14 cellular contexts compared by ENCODE assay signal in genomic region chr1:43861985-43862735, GRCh38.
"Had no signal": no experiment of that assay in that cellular context is flagged by ENCODE, and none has a peak within 500 bp of the region (broad histone marks: within the 10 kb centered on the region; RNA-seq: fewer than 3 reads in every experiment).

No MANE protein-coding gene starts in this region.

- H3K27me3 Mint-ChIP-seq: activated B cell treated with CpG ODN at 0.5 μM for 24 hours; activated CD4-positive, alpha-beta T cell treated with anti-CD3 and anti-CD28 coated beads, Interleukin-2, amount 10 ng/mL, durations not matched to agents 24 days and 14 days; activated naive CD4-positive, alpha-beta T cell treated with anti-CD3 and anti-CD28 coated beads, Interleukin-2, amount 10 ng/mL, durations not matched to agents 7 days and 5 days had no signal

- H3K9me3 ChIP-seq: ascending aorta, pancreas, transverse colon had no signal

- ATAC-seq: pancreas; stimulated activated naive CD8-positive, alpha-beta T cell treated with anti-CD3 and anti-CD28 coated beads, Interleukin-15, Interleukin-2, amounts not matched to agents 100 U/mL and 50 U/mL, for 24 hours had no signal

- H3K27me3 ChIP-seq: ascending aorta, pancreas, transverse colon had no signal

- H3K4me1 Mint-ChIP-seq: activated B cell treated with CpG ODN at 0.5 μM for 24 hours; activated naive CD4-positive, alpha-beta T cell treated with anti-CD3 and anti-CD28 coated beads, Interleukin-2, amount 10 ng/mL, durations not matched to agents 7 days and 5 days had no signal

- H3K4me3 Mint-ChIP-seq: activated B cell treated with CpG ODN at 0.5 μM for 24 hours; activated CD4-positive, alpha-beta T cell treated with anti-CD3 and anti-CD28 coated beads, Interleukin-2, amount 10 ng/mL, durations not matched to agents 24 days and 14 days; activated naive CD4-positive, alpha-beta T cell treated with anti-CD3 and anti-CD28 coated beads, Interleukin-2, amount 10 ng/mL, durations not matched to agents 7 days and 5 days; mesothelial cell of epicardium; T-helper 1 cell treated with Interleukin-12 subunit alpha and Interleukin-12 subunit beta and Interleukin-4 antibody, amounts not matched to agents 30 μg/mL and 1 μg/mL, for 36 hours had no signal

- H3K4me3 ChIP-seq: ascending aorta, lung, pancreas, transverse colon had no signal

- DNase-seq: activated B cell treated with CpG ODN at 0.5 μM for 24 hours; activated CD4-positive, alpha-beta T cell treated with anti-CD3 and anti-CD28 coated beads, Interleukin-2, amount 10 ng/mL, durations not matched to agents 24 days and 14 days; activated CD8-positive, alpha-beta memory T cell treated with anti-CD3 and anti-CD28 coated beads for 24 hours; activated naive CD4-positive, alpha-beta T cell treated with anti-CD3 and anti-CD28 coated beads, Interleukin-2, amount 10 ng/mL, durations not matched to agents 7 days and 5 days; activated T-cell treated with anti-CD3 and anti-CD28 coated beads for 4 hours; left cardiac atrium; pancreas; SHP77; stimulated activated naive CD8-positive, alpha-beta T cell treated with anti-CD3 and anti-CD28 coated beads, Interleukin-15, Interleukin-2, amounts not matched to agents 100 U/mL and 50 U/mL, for 24 hours; transverse colon had no signal

- H3K27ac Mint-ChIP-seq: activated B cell treated with CpG ODN at 0.5 μM for 24 hours; activated CD4-positive, alpha-beta T cell treated with anti-CD3 and anti-CD28 coated beads, Interleukin-2, amount 10 ng/mL, durations not matched to agents 24 days and 14 days; activated naive CD4-positive, alpha-beta T cell treated with anti-CD3 and anti-CD28 coated beads, Interleukin-2, amount 10 ng/mL, durations not matched to agents 7 days and 5 days; mesothelial cell of epicardium; T-helper 1 cell treated with Interleukin-12 subunit alpha and Interleukin-12 subunit beta and Interleukin-4 antibody, amounts not matched to agents 30 μg/mL and 1 μg/mL, for 36 hours had no signal

- H3K36me3 Mint-ChIP-seq: activated naive CD4-positive, alpha-beta T cell treated with anti-CD3 and anti-CD28 coated beads, Interleukin-2, amount 10 ng/mL, durations not matched to agents 7 days and 5 days; mesothelial cell of epicardium had no signal

- H3K27ac ChIP-seq: ascending aorta, pancreas, transverse colon had no signal

- H3K4me1 ChIP-seq: ascending aorta, pancreas, transverse colon had no signal

- H3K9me3 Mint-ChIP-seq: activated B cell treated with CpG ODN at 0.5 μM for 24 hours; activated CD4-positive, alpha-beta T cell treated with anti-CD3 and anti-CD28 coated beads, Interleukin-2, amount 10 ng/mL, durations not matched to agents 24 days and 14 days; activated naive CD4-positive, alpha-beta T cell treated with anti-CD3 and anti-CD28 coated beads, Interleukin-2, amount 10 ng/mL, durations not matched to agents 7 days and 5 days; mesothelial cell of epicardium; T-helper 1 cell treated with Interleukin-12 subunit alpha and Interleukin-12 subunit beta and Interleukin-4 antibody, amounts not matched to agents 30 μg/mL and 1 μg/mL, for 36 hours had no signal

- H3K36me3 ChIP-seq: ascending aorta, pancreas, transverse colon had no signal
